Comparison of ENCODE assay signal across 22 cellular contexts in the genomic region with DNA sequence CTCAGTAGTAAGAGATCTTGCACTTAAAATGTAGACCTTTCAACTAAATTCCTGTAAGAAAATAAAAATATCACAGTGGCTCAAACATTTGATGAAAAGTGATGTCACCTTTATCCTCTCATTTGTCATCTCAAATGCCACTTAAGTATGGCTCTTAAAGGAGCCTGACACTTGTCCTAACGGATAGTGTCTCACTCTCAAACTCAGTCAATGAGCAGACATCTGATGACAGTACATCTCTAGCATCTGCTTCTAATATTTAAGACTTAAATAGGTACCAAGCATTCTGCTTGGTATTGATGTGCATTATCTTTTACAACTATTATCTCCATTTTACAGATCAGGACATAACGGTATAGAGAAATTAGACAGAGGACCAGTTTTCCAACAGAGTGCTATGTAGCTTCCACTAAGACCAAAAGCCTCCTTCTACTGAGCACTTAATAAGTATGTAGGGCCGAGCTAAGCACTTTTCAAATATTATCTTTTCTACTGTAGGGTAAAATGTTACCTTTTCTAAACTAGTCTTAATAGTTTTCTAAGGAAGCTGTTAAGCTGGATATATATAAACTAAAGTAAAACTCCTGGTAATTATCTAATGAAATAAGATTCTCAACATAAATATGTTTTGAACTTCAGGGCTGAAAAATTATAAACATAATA.
A peak's percentile ranks its signal among the peaks of the same experiment; 100 is the strongest.
DNase-seq lines count a peak whose midpoint lies in the region; ATAC-seq and TF ChIP-seq lines count a peak whose summit lies in the region.
"Had no signal": no experiment of that assay in that cellular context is flagged by ENCODE, and none has a peak within 500 bp of the region (broad histone marks: within the 10 kb centered on the region; RNA-seq: fewer than 3 reads in every experiment).

No MANE protein-coding gene starts in this region.

- intact Hi-C loops in esophagus muscularis mucosa (cut with DNase I) = no loop called here

- no peaks in the 10 kb centered on the region for H3K27me3 ChIP-seq in SJSA1 (replicated peaks)
- H3K27me3 ChIP-seq in esophagus muscularis mucosa = no peaks in the 10 kb centered on the region
- H3K27me3 ChIP-seq in thoracic aorta (replicated peaks; ENCODE audit: insufficient read depth) = no peaks in the 10 kb centered on the region
- H3K27me3 ChIP-seq: BE2C, breast epithelium, MG63 had no signal

- H3K4me3 ChIP-seq in SJSA1 (no peak overlapping the region), esophagus muscularis mucosa (no peak overlapping the region), mesodermal cell (ENCODE audit: extremely low read depth, insufficient read depth, low read length, poor library complexity, severe bottlenecking) (no peak overlapping the region), thoracic aorta (no peak overlapping the region)
- H3K4me3 ChIP-seq: breast epithelium, MG63 had no signal

- TF ChIP-seq CTCF in esophagus muscularis mucosa (IDR thresholded peaks at IDR 0.05) (no peak), thoracic aorta (IDR thresholded peaks at IDR 0.05) (no peak)

- no peak for TF ChIP-seq POLR2A in esophagus muscularis mucosa (IDR thresholded peaks at IDR 0.05; ENCODE audit: low read depth)

- H3K36me3 ChIP-seq in SJSA1 (peaks cover 70% of the 10 kb centered on the region), esophagus muscularis mucosa (peaks cover 0 to 62% (median 26%) of the 10 kb centered on the region in 4 donors), mesodermal cell (ENCODE audit: control insufficient read depth, insufficient read depth, low read length) (peaks cover 54% of the 10 kb centered on the region), thoracic aorta (peaks cover 25% of the 10 kb centered on the region)
- H3K36me3 ChIP-seq: breast epithelium had no signal

- WGBS in esophagus muscularis mucosa = 66% methylated on average over 3 of the region's 3 CpGs
- 86% methylated on average over 1 of the region's 3 CpGs; no CpG with 5 or more reads in 1 of the 2 experiments for WGBS in mesodermal cell (ENCODE audit: insufficient coverage in 2 of 2), 2 experiments

- H3K9me3 ChIP-seq in SJSA1 (replicated peaks) (no peaks in the 10 kb centered on the region), esophagus muscularis mucosa (no peaks in the 10 kb centered on the region), mesodermal cell (ENCODE audit: control insufficient read depth, low read length) (no peaks in the 10 kb centered on the region), thoracic aorta (no peaks in the 10 kb centered on the region)
- H3K9me3 ChIP-seq: BE2C, breast epithelium, Caco-2, MG63 had no signal

- peaks cover 36% of the 10 kb centered on the region for H3K4me1 ChIP-seq in SJSA1 (replicated peaks)
- peaks cover 5 to 79% (median 56%) of the 10 kb centered on the region in 4 donors for H3K4me1 ChIP-seq in esophagus muscularis mucosa
- H3K4me1 ChIP-seq in mesodermal cell (ENCODE audit: control insufficient read depth, insufficient read depth, low read length, poor library complexity, severe bottlenecking) = peaks cover 6% of the 10 kb centered on the region
- peaks cover 11 to 66% of the 10 kb centered on the region in 2 donors for H3K4me1 ChIP-seq in thoracic aorta (ENCODE audit: control insufficient read depth in 1 of 2, low read depth in 2 of 2)
- H3K4me1 ChIP-seq: BE2C, breast epithelium had no signal

- ATAC-seq in thoracic aorta (ENCODE audit: insufficient number of reproducible peaks, low FRiP score, low read depth) = no peak
- ATAC-seq in GM19463 (IDR thresholded peaks at IDR 0.05; ENCODE audit: unreplicated experiment) = no peak
- ATAC-seq in HG03469 (IDR thresholded peaks at IDR 0.05; ENCODE audit: unreplicated experiment) = no peak
- no peak for ATAC-seq in GM19467 (IDR thresholded peaks at IDR 0.05; ENCODE audit: unreplicated experiment)
- ATAC-seq: natural killer cell treated with Interleukin-12 subunit alpha and Interleukin-12 subunit beta and Interleukin-15 and Interleukin-18, amount 100 ng/mL, for 72 hours; stimulated activated naive CD8-positive, alpha-beta T cell treated with anti-CD3 and anti-CD28 coated beads, Interleukin-15, amount 100 ng/mL, for 72 hours had no signal

- TF ChIP-seq EP300 in esophagus muscularis mucosa (IDR thresholded peaks at IDR 0.05) = no peak

- DNase-seq in SJSA1 (ENCODE audit: low read depth in 1 of 2, low spot score in 2 of 2) (no peak), esophagus muscularis mucosa (ENCODE audit: extremely low spot score) (no peak), thoracic aorta (ENCODE audit: low spot score) (no peak), hippocampal formation (lab: John Stamatoyannopoulos, UW) (no peak)
- DNase-seq: activated CD4-positive, alpha-beta T cell treated with anti-CD3 and anti-CD28 coated beads for 4 hours; activated naive CD8-positive, alpha-beta T cell treated with anti-CD3 and anti-CD28 coated beads for 36 hours; BE2C; DND-41; mesendoderm; MG63; NCI-H1436 treated with DMSO at 0.1 percent for 48 hours; NCI-H2171 treated with DMSO at 0.1 percent for 48 hours; NCI-H526; stimulated activated CD4-positive, alpha-beta T cell treated with anti-CD3 and anti-CD28 coated beads, Interleukin-4, amount 100 ng/mL, for 4 hours; stimulated activated naive CD8-positive, alpha-beta T cell treated with anti-CD3 and anti-CD28 coated beads, Interleukin-15, amount 100 ng/mL, for 72 hours had no signal

- peak overlapping the region; percentile 78 for H3K27ac ChIP-seq in SJSA1
- H3K27ac ChIP-seq in esophagus muscularis mucosa (replicated peaks in 1 of 4) = peak overlapping the region; percentile 56 to 85 (median 80)
- H3K27ac ChIP-seq in mesodermal cell (ENCODE audit: low read depth, low read length, severe bottlenecking) = peak overlapping the region; percentile 62
- peak overlapping the region; percentile 70 to 73 for H3K27ac ChIP-seq in thoracic aorta
